14 cellular contexts compared by ENCODE assay signal in the genomic region with DNA sequence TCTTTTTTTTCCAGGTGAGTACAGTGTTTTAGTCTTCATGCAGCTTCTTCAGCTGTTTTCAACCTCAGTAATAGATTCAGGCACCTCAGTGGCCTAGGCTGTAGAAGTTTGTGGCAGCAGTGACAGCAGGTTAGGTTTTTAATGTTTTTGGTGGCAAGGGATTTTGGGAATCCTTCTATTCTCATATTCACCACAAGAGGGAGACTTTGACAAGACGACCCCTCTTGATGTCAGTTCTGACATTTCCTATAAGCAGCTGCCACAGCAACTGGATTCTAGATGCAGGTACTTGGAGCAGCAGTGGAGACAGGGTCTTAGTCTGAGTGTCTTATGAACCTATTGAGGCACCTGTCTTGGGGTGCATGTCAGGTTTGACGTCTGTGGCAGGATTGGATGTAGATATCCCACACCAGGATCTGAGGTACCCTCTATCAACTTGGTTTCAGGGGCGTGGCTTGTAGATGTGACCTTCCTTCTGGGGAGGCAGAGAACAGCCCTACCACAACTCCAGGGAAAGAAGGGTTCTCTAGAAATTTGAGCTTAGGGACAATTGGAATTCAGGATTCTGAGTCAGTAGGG.
A peak's percentile ranks its signal among the peaks of the same experiment; 100 is the strongest.
DNase-seq lines count a peak whose midpoint lies in the region; ATAC-seq and TF ChIP-seq lines count a peak whose summit lies in the region.
"Had no signal": no experiment of that assay in that cellular context is flagged by ENCODE, and none has a peak within 500 bp of the region (broad histone marks: within the 10 kb centered on the region; RNA-seq: fewer than 3 reads in every experiment).

No MANE protein-coding gene starts in this region.

- no peaks in the 10 kb centered on the region for H3K79me2 ChIP-seq in SK-N-SH (ENCODE audit: insufficient read depth)

- POLR2A ChIA-PET in SK-N-SH (lab: Yijun Ruan, JAX): no interaction called here

- TF ChIP-seq POLR2A in NB4 (IDR thresholded peaks at IDR 0.05; ENCODE audit: extremely low read depth, insufficient read length) (no peak), body of pancreas (IDR thresholded peaks at IDR 0.05) (no peak), suprapubic skin (IDR thresholded peaks at IDR 0.05) (no peak), sigmoid colon (IDR thresholded peaks at IDR 0.05) (no peak)

- no peaks in the 10 kb centered on the region for H3K36me3 ChIP-seq in SK-N-SH (replicated peaks in 1 of 2; ENCODE audit: control insufficient read depth in 1 of 2, insufficient read depth in 2 of 2, low read length in 1 of 2)
- no peaks in the 10 kb centered on the region for H3K36me3 ChIP-seq in body of pancreas (replicated peaks in 1 of 2; ENCODE audit: insufficient read depth in 1 of 2, low read depth in 2 of 2)
- H3K36me3 ChIP-seq in suprapubic skin: no peaks in the 10 kb centered on the region
- H3K36me3 ChIP-seq in sigmoid colon: no peaks in the 10 kb centered on the region
- H3K36me3 ChIP-seq: neutrophil had no signal

- CTCF ChIA-PET in SK-N-SH (lab: Yijun Ruan, JAX): interaction anchor here (0.6 to 3.0 kb wide), 9 partner anchors 10 to 190 kb away, joined by 3 to 22 read pairs (median 3); no protein-coding TSS in a partner anchor

- H3K4me1 ChIP-seq in SK-N-SH (ENCODE audit: control insufficient read depth in 1 of 2, insufficient read depth in 2 of 2, low read depth in 1 of 2, low read length in 1 of 2): no peaks in the 10 kb centered on the region
- H3K4me1 ChIP-seq in body of pancreas: no peaks in the 10 kb centered on the region
- no peaks in the 10 kb centered on the region for H3K4me1 ChIP-seq in suprapubic skin
- no peaks in the 10 kb centered on the region for H3K4me1 ChIP-seq in sigmoid colon

- H4K20me1 ChIP-seq in SK-N-SH (ENCODE audit: insufficient read depth): no peaks in the 10 kb centered on the region

- H3K9me3 ChIP-seq in SK-N-SH (0 out of 2 replicates have a peak, but pooled peaks cover under 1% of the 10 kb centered on the region), body of pancreas (no peaks in the 10 kb centered on the region), suprapubic skin (peaks cover 2% of the 10 kb centered on the region), sigmoid colon (peaks cover 0 to 7% (median 0%) of the 10 kb centered on the region in 4 donors)

- TF ChIP-seq EP300 in SK-N-SH (IDR thresholded peaks at IDR 0.05; ENCODE audit: borderline replicate concordance in 1 of 2, low read depth in 1 of 2, low read length in 1 of 2): no peak
- TF ChIP-seq EP300 in suprapubic skin (IDR thresholded peaks at IDR 0.05): no peak
- TF ChIP-seq EP300 in sigmoid colon (IDR thresholded peaks at IDR 0.05): no peak

- TF ChIP-seq CTCF in SK-N-SH (IDR thresholded peaks at IDR 0.05) (peak; percentile 34; the same call in 1 of the 2 replicates), NB4 (IDR thresholded peaks at IDR 0.05; ENCODE audit: low read depth, low read length) (peak; percentile 39), body of pancreas (IDR thresholded peaks at IDR 0.05) (peak in 6 of 7 experiments; percentile 18 to 42 (median 37)), retinal pigment epithelial cell (conservative IDR thresholded peaks at IDR 0.05; ENCODE audit: low read depth, low read length) (peak; percentile 32), suprapubic skin (IDR thresholded peaks at IDR 0.05) (no peak), sigmoid colon (IDR thresholded peaks at IDR 0.05) (no peak)

- H3F3A ChIP-seq in SK-N-SH (replicated peaks; ENCODE audit: insufficient read depth): no peaks in the 10 kb centered on the region

- H3K27me3 ChIP-seq in SK-N-SH (ENCODE audit: insufficient read depth) (no peaks in the 10 kb centered on the region), body of pancreas (no peaks in the 10 kb centered on the region), suprapubic skin (no peaks in the 10 kb centered on the region), sigmoid colon (no peaks in the 10 kb centered on the region)
- H3K27me3 ChIP-seq: neutrophil had no signal

- TF ChIP-seq RAD21 in SK-N-SH (IDR thresholded peaks at IDR 0.05; ENCODE audit: low read length): peak; percentile 51

- no peaks in the 10 kb centered on the region for H3K9me2 ChIP-seq in SK-N-SH

- ATAC-seq in SK-N-SH treated with all-trans-retinoic acid at 6 μM for 48 hours (no peak), body of pancreas (peak; percentile 18)

- no peak overlapping the region for H2AFZ ChIP-seq in SK-N-SH (ENCODE audit: low read depth)

- peak; percentile 20 for DNase-seq in SK-N-SH
- DNase-seq in NB4 (ENCODE audit: low read depth): peak; percentile 27
- DNase-seq in body of pancreas: no peak
- DNase-seq in retinal pigment epithelial cell (ENCODE audit: low read depth): no peak
- no peak for DNase-seq in suprapubic skin (ENCODE audit: low spot score in 2 of 2)
- DNase-seq in NOMO-1 treated with dmso at 0.1 percent for 144 hours (lab: John Stamatoyannopoulos, UW; ENCODE audit: unreplicated experiment): no peak
- no peak for DNase-seq in sigmoid colon
- DNase-seq: activated CD4-positive, alpha-beta T cell treated with anti-CD3 and anti-CD28 coated beads, Interleukin-2, amount 50 U/mL, for 4 hours; effector memory CD4-positive, alpha-beta T cell; immature natural killer cell; KG1; stimulated activated CD4-positive, alpha-beta T cell treated with anti-CD3 and anti-CD28 coated beads, Interleukin-2, amount 100 ng/mL, for 24 hours had no signal

- H3K27ac ChIP-seq in SK-N-SH (ENCODE audit: low read depth in 2 of 2, low read length in 1 of 2) (no peak overlapping the region), body of pancreas (no peak overlapping the region), suprapubic skin (no peak overlapping the region), sigmoid colon (no peak overlapping the region)
- H3K27ac ChIP-seq: neutrophil had no signal

- H3K4me2 ChIP-seq in SK-N-SH: no peak overlapping the region

- intact Hi-C loops in body of pancreas (cut with DNase I): no loop called here
- intact Hi-C loops in sigmoid colon (cut with DNase I): no loop called here

- H3K4me3 ChIP-seq in SK-N-SH (ENCODE audit: low read depth in 2 of 2, low read length in 1 of 2) (no peak overlapping the region), NB4 (ENCODE audit: low read depth, low read length) (no peak overlapping the region), body of pancreas (no peak overlapping the region), retinal pigment epithelial cell (ENCODE audit: low read length) (no peak overlapping the region), suprapubic skin (no peak overlapping the region), sigmoid colon (no peak overlapping the region)

- H3K9ac ChIP-seq in SK-N-SH: no peak overlapping the region

- 0% methylated on average over 3 of the region's 3 CpGs for WGBS in SK-N-SH (ENCODE audit: low lambda C conversion rate)
- 46 to 51% methylated on average over 3 of the region's 3 CpGs for WGBS in body of pancreas, 2 donors
- WGBS in suprapubic skin: 80% methylated on average over 3 of the region's 3 CpGs
- WGBS in sigmoid colon, 2 donors: 68 to 73% methylated on average over 3 of the region's 3 CpGs

TF ChIP-seq in SK-N-SH, 30 proteins besides CTCF, POLR2A, EP300 and RAD21:
- TF ChIP-seq, protein P1, sequence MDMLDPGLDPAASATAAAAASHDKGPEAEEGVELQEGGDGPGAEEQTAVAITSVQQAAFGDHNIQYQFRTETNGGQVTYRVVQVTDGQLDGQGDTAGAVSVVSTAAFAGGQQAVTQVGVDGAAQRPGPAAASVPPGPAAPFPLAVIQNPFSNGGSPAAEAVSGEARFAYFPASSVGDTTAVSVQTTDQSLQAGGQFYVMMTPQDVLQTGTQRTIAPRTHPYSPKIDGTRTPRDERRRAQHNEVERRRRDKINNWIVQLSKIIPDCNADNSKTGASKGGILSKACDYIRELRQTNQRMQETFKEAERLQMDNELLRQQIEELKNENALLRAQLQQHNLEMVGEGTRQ (IDR thresholded peaks at IDR 0.05; ENCODE audit: borderline replicate concordance, low read depth, low read length): no peak
- peak; percentile 18; the same call in 1 of the 2 replicates for TF ChIP-seq SMC3 (IDR thresholded peaks at IDR 0.05; ENCODE audit: low read depth, low read length)

TF ChIP-seq in SK-N-SH treated with all-trans-retinoic acid at 6 μM for 48 hours, 23 proteins besides CTCF, POLR2A, EP300 and RAD21 (continues in another document):
- TF ChIP-seq, protein P2, sequence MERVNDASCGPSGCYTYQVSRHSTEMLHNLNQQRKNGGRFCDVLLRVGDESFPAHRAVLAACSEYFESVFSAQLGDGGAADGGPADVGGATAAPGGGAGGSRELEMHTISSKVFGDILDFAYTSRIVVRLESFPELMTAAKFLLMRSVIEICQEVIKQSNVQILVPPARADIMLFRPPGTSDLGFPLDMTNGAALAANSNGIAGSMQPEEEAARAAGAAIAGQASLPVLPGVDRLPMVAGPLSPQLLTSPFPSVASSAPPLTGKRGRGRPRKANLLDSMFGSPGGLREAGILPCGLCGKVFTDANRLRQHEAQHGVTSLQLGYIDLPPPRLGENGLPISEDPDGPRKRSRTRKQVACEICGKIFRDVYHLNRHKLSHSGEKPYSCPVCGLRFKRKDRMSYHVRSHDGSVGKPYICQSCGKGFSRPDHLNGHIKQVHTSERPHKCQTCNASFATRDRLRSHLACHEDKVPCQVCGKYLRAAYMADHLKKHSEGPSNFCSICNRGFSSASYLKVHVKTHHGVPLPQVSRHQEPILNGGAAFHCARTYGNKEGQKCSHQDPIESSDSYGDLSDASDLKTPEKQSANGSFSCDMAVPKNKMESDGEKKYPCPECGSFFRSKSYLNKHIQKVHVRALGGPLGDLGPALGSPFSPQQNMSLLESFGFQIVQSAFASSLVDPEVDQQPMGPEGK (CRISPR knock-in tag; IDR thresholded peaks at IDR 0.05; ENCODE audit: borderline replicate concordance): no peak
- TF ChIP-seq ZFP30 (CRISPR knock-in tag; IDR thresholded peaks at IDR 0.05) (no peak), ESRRG (CRISPR knock-in tag; IDR thresholded peaks at IDR 0.05) (no peak), ARNTL (CRISPR knock-in tag; IDR thresholded peaks at IDR 0.05; ENCODE audit: borderline replicate concordance, low read depth) (no peak), TOX (CRISPR knock-in tag; IDR thresholded peaks at IDR 0.05; ENCODE audit: borderline replicate concordance) (no peak), ZNF565 (CRISPR knock-in tag; conservative IDR thresholded peaks at IDR 0.05; ENCODE audit: low read depth) (no peak), RARB (CRISPR knock-in tag; IDR thresholded peaks at IDR 0.05) (no peak)
- TF ChIP-seq, protein P3, sequence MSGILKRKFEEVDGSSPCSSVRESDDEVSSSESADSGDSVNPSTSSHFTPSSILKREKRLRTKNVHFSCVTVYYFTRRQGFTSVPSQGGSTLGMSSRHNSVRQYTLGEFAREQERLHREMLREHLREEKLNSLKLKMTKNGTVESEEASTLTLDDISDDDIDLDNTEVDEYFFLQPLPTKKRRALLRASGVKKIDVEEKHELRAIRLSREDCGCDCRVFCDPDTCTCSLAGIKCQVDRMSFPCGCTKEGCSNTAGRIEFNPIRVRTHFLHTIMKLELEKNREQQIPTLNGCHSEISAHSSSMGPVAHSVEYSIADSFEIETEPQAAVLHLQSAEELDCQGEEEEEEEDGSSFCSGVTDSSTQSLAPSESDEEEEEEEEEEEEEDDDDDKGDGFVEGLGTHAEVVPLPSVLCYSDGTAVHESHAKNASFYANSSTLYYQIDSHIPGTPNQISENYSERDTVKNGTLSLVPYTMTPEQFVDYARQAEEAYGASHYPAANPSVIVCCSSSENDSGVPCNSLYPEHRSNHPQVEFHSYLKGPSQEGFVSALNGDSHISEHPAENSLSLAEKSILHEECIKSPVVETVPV (CRISPR knock-in tag; IDR thresholded peaks at IDR 0.05): no peak

Comparison
In these comparisons a context has a peak if more than half of its experiments do, and no peak if none do; other contexts are left out.
1. DNase-seq: peak in SK-N-SH (single experiment) and NB4 (single experiment); none in body of pancreas (0 of 4), retinal pigment epithelial cell (single experiment), suprapubic skin (0 of 2), NOMO-1 treated with dmso at 0.1 percent for 144 hours (single experiment) and sigmoid colon (single experiment).
2. CTCF ChIP-seq: peak in SK-N-SH (single experiment), NB4 (single experiment), body of pancreas (6 of 7) and retinal pigment epithelial cell (single experiment); none in suprapubic skin (0 of 2) and sigmoid colon (0 of 4).